Comparison of ENCODE assay signal across 12 cellular contexts in the genomic region with DNA sequence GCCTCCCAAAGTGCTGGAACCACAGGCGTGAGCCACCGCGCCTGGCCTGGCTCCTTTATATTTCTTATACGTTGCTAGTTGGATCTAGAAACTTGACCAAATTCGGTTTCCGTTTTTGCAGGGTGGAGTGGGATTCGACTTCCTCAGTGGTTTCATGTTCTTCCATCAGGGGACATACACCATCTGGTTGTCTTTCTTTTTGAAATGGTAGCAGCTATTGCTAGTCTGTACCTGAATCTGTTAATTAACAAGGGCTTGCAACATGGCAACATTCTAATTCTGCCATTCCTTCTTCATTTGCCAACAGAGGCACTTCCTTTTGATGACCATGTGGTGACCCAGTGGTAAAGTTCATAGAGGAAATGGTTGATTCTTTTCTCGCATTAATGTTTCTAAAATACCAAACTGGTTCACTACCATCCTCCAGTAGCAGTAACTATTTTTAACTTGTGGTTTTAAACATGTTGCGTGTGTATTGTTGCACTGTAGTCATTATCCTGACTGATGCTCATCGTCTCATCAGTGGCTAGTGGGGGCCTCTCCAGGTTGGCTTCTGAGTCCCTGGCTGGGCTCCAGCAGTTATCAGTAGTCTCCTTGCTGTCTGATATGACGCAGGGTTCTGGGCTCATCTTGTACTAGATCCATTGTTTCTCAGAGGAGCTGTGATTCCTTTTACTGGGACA.
DNase-seq lines count a peak whose midpoint lies in the region; ATAC-seq and TF ChIP-seq lines count a peak whose summit lies in the region.
"Had no signal": no experiment of that assay in that cellular context is flagged by ENCODE, and none has a peak within 500 bp of the region (broad histone marks: within the 10 kb centered on the region; RNA-seq: fewer than 3 reads in every experiment).

No MANE protein-coding gene starts in this region.

- no peak for TF ChIP-seq CTCF in Loucy (conservative IDR thresholded peaks at IDR 0.05; ENCODE audit: low read length)
- no peak for TF ChIP-seq CTCF in activated B cell treated with CpG ODN at 0.5 μM for 24 hours (IDR thresholded peaks at IDR 0.05)

- no peaks in the 10 kb centered on the region for H3K9me3 ChIP-seq in Loucy (ENCODE audit: insufficient read depth, low read depth, low read length)

- no peaks in the 10 kb centered on the region for H3K9me2 ChIP-seq in Loucy (replicated peaks; ENCODE audit: low read depth, low read length)

- no peaks in the 10 kb centered on the region for H3F3A ChIP-seq in Loucy (ENCODE audit: low read depth)

- peaks cover 10% of the 10 kb centered on the region for H3K4me1 Mint-ChIP-seq in activated naive CD8-positive, alpha-beta T cell (ENCODE audit: low read depth)
- peaks cover 5% of the 10 kb centered on the region for H3K4me1 Mint-ChIP-seq in activated naive CD8-positive, alpha-beta T cell treated with anti-CD3 and anti-CD28 coated beads for 36 hours
- H3K4me1 Mint-ChIP-seq in activated B cell treated with CpG ODN at 0.5 μM for 24 hours, result peaks cover 23% of the 10 kb centered on the region
- H3K4me1 Mint-ChIP-seq in natural killer cell treated with Interleukin-12 subunit alpha and Interleukin-12 subunit beta and Interleukin-15 and Interleukin-18, amount 100 ng/mL, for 72 hours (ENCODE audit: low read depth in 2 of 2), result peaks cover 38 to 45% of the 10 kb centered on the region in 2 donors

- H3K36me3 Mint-ChIP-seq in activated naive CD8-positive, alpha-beta T cell, result peaks cover 19% of the 10 kb centered on the region
- peaks cover 13% of the 10 kb centered on the region for H3K36me3 Mint-ChIP-seq in activated naive CD8-positive, alpha-beta T cell treated with anti-CD3 and anti-CD28 coated beads for 36 hours
- peaks cover 65% of the 10 kb centered on the region for H3K36me3 Mint-ChIP-seq in activated B cell treated with CpG ODN at 0.5 μM for 24 hours (ENCODE audit: low read depth)
- peaks cover 4% of the 10 kb centered on the region for H3K36me3 Mint-ChIP-seq in natural killer cell treated with Interleukin-12 subunit alpha and Interleukin-12 subunit beta and Interleukin-15 and Interleukin-18, amount 100 ng/mL, for 72 hours

- no peaks in the 10 kb centered on the region for H3K27me3 Mint-ChIP-seq in activated naive CD8-positive, alpha-beta T cell
- H3K27me3 Mint-ChIP-seq in activated naive CD8-positive, alpha-beta T cell treated with anti-CD3 and anti-CD28 coated beads for 36 hours, result no peaks in the 10 kb centered on the region
- H3K27me3 Mint-ChIP-seq in activated B cell treated with CpG ODN at 0.5 μM for 24 hours, result no peaks in the 10 kb centered on the region
- no peaks in the 10 kb centered on the region for H3K27me3 Mint-ChIP-seq in natural killer cell treated with Interleukin-12 subunit alpha and Interleukin-12 subunit beta and Interleukin-15 and Interleukin-18, amount 100 ng/mL, for 72 hours

- no peak overlapping the region for H3K4me3 ChIP-seq in Loucy (ENCODE audit: low read length, poor library complexity, severe bottlenecking)

- H3K27me3 ChIP-seq in Loucy (ENCODE audit: insufficient read depth, low read length, poor library complexity, severe bottlenecking), result no peaks in the 10 kb centered on the region
- H3K27me3 ChIP-seq: foreskin keratinocyte had no signal

- no peaks in the 10 kb centered on the region for H3K9me3 Mint-ChIP-seq in activated naive CD8-positive, alpha-beta T cell (ENCODE audit: low read depth)
- no peaks in the 10 kb centered on the region for H3K9me3 Mint-ChIP-seq in activated naive CD8-positive, alpha-beta T cell treated with anti-CD3 and anti-CD28 coated beads for 36 hours
- no peaks in the 10 kb centered on the region for H3K9me3 Mint-ChIP-seq in activated B cell treated with CpG ODN at 0.5 μM for 24 hours
- H3K9me3 Mint-ChIP-seq in natural killer cell treated with Interleukin-12 subunit alpha and Interleukin-12 subunit beta and Interleukin-15 and Interleukin-18, amount 100 ng/mL, for 72 hours, result no peaks in the 10 kb centered on the region
- H3K9me3 Mint-ChIP-seq: nephron progenitor cell had no signal

- H3K79me2 ChIP-seq in Loucy (ENCODE audit: insufficient read depth, low read length), result no peaks in the 10 kb centered on the region

- ATAC-seq in activated B cell treated with CpG ODN at 0.5 μM for 24 hours (ENCODE audit: low read depth), result no peak
- peak; percentile 32 to 83 for ATAC-seq in natural killer cell treated with Interleukin-12 subunit alpha and Interleukin-12 subunit beta and Interleukin-15 and Interleukin-18, amount 100 ng/mL, for 72 hours
- no peak for ATAC-seq in GM21529 (IDR thresholded peaks at IDR 0.05; ENCODE audit: unreplicated experiment)
- ATAC-seq in HG02798 (IDR thresholded peaks at IDR 0.05; ENCODE audit: poor library complexity, unreplicated experiment), result no peak
- ATAC-seq: foreskin keratinocyte, Panc1 had no signal

- no peak overlapping the region for H3K9ac ChIP-seq in Loucy (ENCODE audit: low read depth, low read length, poor library complexity, severe bottlenecking)

- H4K20me1 ChIP-seq in Loucy (ENCODE audit: insufficient read depth, low read length, poor library complexity, severe bottlenecking), result no peaks in the 10 kb centered on the region

- POLR2A ChIA-PET in activated B cell treated with CpG ODN at 0.5 μM for 24 hours (lab: Charles Lee), result no interaction called here

- no peak for DNase-seq in activated naive CD8-positive, alpha-beta T cell treated with anti-CD3 and anti-CD28 coated beads for 36 hours
- DNase-seq in activated B cell treated with CpG ODN at 0.5 μM for 24 hours, result no peak
- DNase-seq in natural killer cell treated with Interleukin-12 subunit alpha and Interleukin-12 subunit beta and Interleukin-15 and Interleukin-18, amount 100 ng/mL, for 72 hours (ENCODE audit: low spot score), result no peak
- DNase-seq in activated effector memory CD4-positive, alpha-beta T cell treated with anti-CD3 and anti-CD28 coated beads, Interleukin-2, amount 50 U/mL, for 16 hours, result no peak
- DNase-seq: foreskin keratinocyte, NCI-H1930, nephron progenitor cell had no signal

- no peak overlapping the region for H3K4me3 Mint-ChIP-seq in activated naive CD8-positive, alpha-beta T cell
- H3K4me3 Mint-ChIP-seq in activated naive CD8-positive, alpha-beta T cell treated with anti-CD3 and anti-CD28 coated beads for 36 hours, result no peak overlapping the region
- no peak overlapping the region for H3K4me3 Mint-ChIP-seq in activated B cell treated with CpG ODN at 0.5 μM for 24 hours
- H3K4me3 Mint-ChIP-seq in natural killer cell treated with Interleukin-12 subunit alpha and Interleukin-12 subunit beta and Interleukin-15 and Interleukin-18, amount 100 ng/mL, for 72 hours, result peak overlapping the region; percentile 33
- H3K4me3 Mint-ChIP-seq: nephron progenitor cell had no signal

- H3K4me2 ChIP-seq in Loucy (ENCODE audit: low read depth, low read length, poor library complexity, severe bottlenecking), result peak overlapping the region; percentile 41

- intact Hi-C loops in activated B cell treated with CpG ODN at 0.5 μM for 24 hours (cut with micrococcal nuclease), result no loop called here

- no peak overlapping the region for H2AFZ ChIP-seq in Loucy (ENCODE audit: low read length)

- H3K4me1 ChIP-seq in Loucy (ENCODE audit: insufficient read depth, low read length, poor library complexity, severe bottlenecking), result peaks cover 22% of the 10 kb centered on the region
- H3K4me1 ChIP-seq: foreskin keratinocyte had no signal

- peak overlapping the region; percentile 50 for H3K27ac Mint-ChIP-seq in activated naive CD8-positive, alpha-beta T cell
- no peak overlapping the region for H3K27ac Mint-ChIP-seq in activated naive CD8-positive, alpha-beta T cell treated with anti-CD3 and anti-CD28 coated beads for 36 hours
- H3K27ac Mint-ChIP-seq in activated B cell treated with CpG ODN at 0.5 μM for 24 hours, result peak overlapping the region; percentile 32
- peak overlapping the region; percentile 28 to 51 for H3K27ac Mint-ChIP-seq in natural killer cell treated with Interleukin-12 subunit alpha and Interleukin-12 subunit beta and Interleukin-15 and Interleukin-18, amount 100 ng/mL, for 72 hours
- H3K27ac Mint-ChIP-seq: nephron progenitor cell had no signal

- CTCF ChIA-PET in activated B cell treated with CpG ODN at 0.5 μM for 24 hours (lab: Charles Lee), result no interaction called here

- H3K36me3 ChIP-seq in Loucy (ENCODE audit: insufficient read depth, low read length), result peaks cover 13% of the 10 kb centered on the region; the same call in 1 of the 2 replicates

Comparison
In these comparisons a context has a peak if more than half of its experiments do, and no peak if none do; other contexts are left out.
1. ATAC-seq: peak in natural killer cell treated with Interleukin-12 subunit alpha and Interleukin-12 subunit beta and Interleukin-15 and Interleukin-18, amount 100 ng/mL, for 72 hours (2 of 2); none in activated B cell treated with CpG ODN at 0.5 μM for 24 hours (single experiment), GM21529 (single experiment) and HG02798 (single experiment).